28 cellular contexts compared by ENCODE assay signal in genomic region chr2:99659874-99660273, GRCh38.
DNase-seq lines count a peak whose midpoint lies in the region; ATAC-seq and TF ChIP-seq lines count a peak whose summit lies in the region.
"Had no signal": no experiment of that assay in that cellular context is flagged by ENCODE, and none has a peak within 500 bp of the region (broad histone marks: within the 10 kb centered on the region; RNA-seq: fewer than 3 reads in every experiment).

No MANE protein-coding gene starts in this region.

- no peak overlapping the region for H3K18ac ChIP-seq in neuronal stem cell (ENCODE audit: low read length)

- ATAC-seq in GM19397 (IDR thresholded peaks at IDR 0.05; ENCODE audit: unreplicated experiment) (no peak), HG02571 (IDR thresholded peaks at IDR 0.05; ENCODE audit: unreplicated experiment) (no peak)
- ATAC-seq: activated CD8-positive, alpha-beta T cell treated with anti-CD3 and anti-CD28 coated beads for 36 hours; esophagus mucosa; stimulated activated naive CD8-positive, alpha-beta T cell treated with anti-CD3 and anti-CD28 coated beads, Interleukin-15, Interleukin-2, amounts not matched to agents 100 U/mL and 50 U/mL, for 24 hours had no signal

- H4K91ac ChIP-seq in neuronal stem cell (ENCODE audit: low read depth, low read length, poor library complexity), result no peak overlapping the region

- no peak overlapping the region for H3K4me2 ChIP-seq in neuronal stem cell (ENCODE audit: insufficient read depth, low read length, poor library complexity, severe bottlenecking)

- TF ChIP-seq CTCF in fibroblast of villous mesenchyme (IDR thresholded peaks at IDR 0.05; ENCODE audit: insufficient read depth, low read depth, low read length), result no peak
- TF ChIP-seq CTCF in osteocyte (IDR thresholded peaks at IDR 0.05), result no peak

- H2BK15ac ChIP-seq in neuronal stem cell (ENCODE audit: low read length), result no peak overlapping the region

- DNase-seq in H4 (ENCODE audit: low spot score) (peak; percentile 19), adipocyte (ENCODE audit: low read depth) (peak; percentile 81), fibroblast of villous mesenchyme (ENCODE audit: low read depth) (peak; percentile 59), osteocyte (ENCODE audit: extremely low spot score, unreplicated experiment) (peak; percentile 5), glomerular visceral epithelial cell (ENCODE audit: extremely low spot score) (no peak), neuronal stem cell (ENCODE audit: low spot score) (no peak)
- DNase-seq: activated CD4-positive, CD25-positive, alpha-beta regulatory T cell; activated CD8-positive, alpha-beta T cell treated with anti-CD3 and anti-CD28 coated beads for 36 hours; activated gamma-delta T cell treated with Interleukin-2 at 50 U/mL for 16 hours; amygdala; CD4-positive, alpha-beta T cell; DMS 273 treated with DMSO at 0.1 percent for 48 hours; effector CD4-positive, alpha-beta T cell; hypothalamus; KBM-7; NCI-H187 treated with DMSO at 0.1 percent for 48 hours; NK-92 treated with Interleukin-12 subunit alpha and Interleukin-12 subunit beta, amount 100 ng/mL, for 24 hours; Peyer's patch; stimulated activated naive CD8-positive, alpha-beta T cell treated with anti-CD3 and anti-CD28 coated beads, Interleukin-15, Interleukin-2, amounts not matched to agents 100 U/mL and 50 U/mL, for 24 hours had no signal

- H3K4me3 Mint-ChIP-seq in osteocyte (ENCODE audit: unreplicated experiment), result no peak overlapping the region
- H3K4me3 Mint-ChIP-seq: activated CD8-positive, alpha-beta T cell treated with anti-CD3 and anti-CD28 coated beads for 36 hours; CD4-positive, alpha-beta T cell; central memory CD8-positive, alpha-beta T cell; T-helper 2 cell treated with Interferon-gamma antibody and Interleukin-4, amounts not matched to agents 5 μg/mL and 100 μg/mL, for 36 hours had no signal

- H3K36me3 Mint-ChIP-seq in osteocyte (ENCODE audit: unreplicated experiment), result peaks cover 36% of the 10 kb centered on the region

- no peak overlapping the region for H2AFZ ChIP-seq in neuronal stem cell (ENCODE audit: low read length)

- H3K14ac ChIP-seq in neuronal stem cell (ENCODE audit: low read length), result no peak overlapping the region

- H3K4me1 ChIP-seq in adipocyte (ENCODE audit: control insufficient read depth, insufficient read depth, low read length) (peaks cover 51% of the 10 kb centered on the region), neuronal stem cell (ENCODE audit: control insufficient read depth in 2 of 2, insufficient read depth in 1 of 2, low read depth in 1 of 2, low read length in 2 of 2) (peaks cover 10 to 22% of the 10 kb centered on the region in 2 donors)

- H3K27ac Mint-ChIP-seq in osteocyte (ENCODE audit: unreplicated experiment), result no peak overlapping the region
- H3K27ac Mint-ChIP-seq: activated CD8-positive, alpha-beta T cell treated with anti-CD3 and anti-CD28 coated beads for 36 hours; CD4-positive, alpha-beta T cell; T-helper 2 cell treated with Interferon-gamma antibody and Interleukin-4, amounts not matched to agents 5 μg/mL and 100 μg/mL, for 36 hours had no signal

- H2BK12ac ChIP-seq in neuronal stem cell (ENCODE audit: low read length), result no peak overlapping the region

- H3K23ac ChIP-seq in neuronal stem cell (ENCODE audit: low read depth, low read length, poor library complexity), result no peak overlapping the region

- H3K4ac ChIP-seq in neuronal stem cell (ENCODE audit: low read length), result no peak overlapping the region

- H3K9me3 ChIP-seq in adipocyte (ENCODE audit: control insufficient read depth, low read length) (no peaks in the 10 kb centered on the region), neuronal stem cell (replicated peaks in 1 of 2; ENCODE audit: control insufficient read depth in 2 of 2, insufficient read depth in 1 of 2, low read depth in 1 of 2, low read length in 2 of 2) (no peaks in the 10 kb centered on the region)
- H3K9me3 ChIP-seq: Peyer's patch, tibial nerve had no signal

- no CpG with 5 or more reads among the region's 3 CpGs for WGBS in neuronal stem cell (ENCODE audit: extremely low coverage in 2 of 2, insufficient read length in 2 of 2, insufficient replicate concordance in 1 of 2), 2 donors

- H3K4me1 Mint-ChIP-seq in osteocyte (ENCODE audit: unreplicated experiment), result peaks cover 64% of the 10 kb centered on the region
- H3K4me1 Mint-ChIP-seq: central memory CD8-positive, alpha-beta T cell had no signal

- H3K9me3 Mint-ChIP-seq in osteocyte (ENCODE audit: unreplicated experiment), result peaks cover 12% of the 10 kb centered on the region
- H3K9me3 Mint-ChIP-seq: activated CD8-positive, alpha-beta T cell treated with anti-CD3 and anti-CD28 coated beads for 36 hours; CD4-positive, alpha-beta T cell; central memory CD8-positive, alpha-beta T cell; T-helper 2 cell treated with Interferon-gamma antibody and Interleukin-4, amounts not matched to agents 5 μg/mL and 100 μg/mL, for 36 hours had no signal

- no peaks in the 10 kb centered on the region for H3K79me1 ChIP-seq in neuronal stem cell (ENCODE audit: low read depth, low read length)

- no peak overlapping the region for H3K9ac ChIP-seq in adipocyte (ENCODE audit: low read length)
- H3K9ac ChIP-seq in neuronal stem cell (ENCODE audit: low read depth, low read length, poor library complexity), result no peak overlapping the region

- H3K4me3 ChIP-seq in adipocyte (ENCODE audit: low read length), result no peak overlapping the region
- no peak overlapping the region for H3K4me3 ChIP-seq in fibroblast of villous mesenchyme (ENCODE audit: low read depth, low read length)
- H3K4me3 ChIP-seq in neuronal stem cell (ENCODE audit: low read length in 2 of 2), result no peak overlapping the region
- H3K4me3 ChIP-seq: Peyer's patch, SK-N-MC, skin epidermis, tibial nerve had no signal

- H2AK5ac ChIP-seq in neuronal stem cell (ENCODE audit: low read depth, low read length), result no peak overlapping the region

- H3K27ac ChIP-seq in neuronal stem cell (replicated peaks; ENCODE audit: low read length), result no peak overlapping the region
- H3K27ac ChIP-seq: HL-60, Peyer's patch, SK-N-MC had no signal

- H2BK120ac ChIP-seq in neuronal stem cell (ENCODE audit: low read depth, low read length), result no peak overlapping the region

- H3K36me3 ChIP-seq in adipocyte (ENCODE audit: control insufficient read depth, insufficient read depth, low read length, severe bottlenecking) (no peaks in the 10 kb centered on the region), neuronal stem cell (replicated peaks in 1 of 2; ENCODE audit: control insufficient read depth in 2 of 2, insufficient read depth in 2 of 2, low read length in 2 of 2) (no peaks in the 10 kb centered on the region)
- H3K36me3 ChIP-seq: Peyer's patch, tibial nerve had no signal

- no peak overlapping the region for H2BK5ac ChIP-seq in neuronal stem cell (ENCODE audit: low read length)

- H3K27me3 Mint-ChIP-seq in osteocyte (ENCODE audit: unreplicated experiment), result no peaks in the 10 kb centered on the region
- H3K27me3 Mint-ChIP-seq: activated CD8-positive, alpha-beta T cell treated with anti-CD3 and anti-CD28 coated beads for 36 hours; CD4-positive, alpha-beta T cell had no signal

- H4K8ac ChIP-seq in neuronal stem cell (ENCODE audit: low read depth, low read length), result no peak overlapping the region

- H3K27me3 ChIP-seq in adipocyte (replicated peaks; ENCODE audit: control insufficient read depth, insufficient read depth, low read length), result peaks cover 6% of the 10 kb centered on the region
- H3K27me3 ChIP-seq in neuronal stem cell (ENCODE audit: control insufficient read depth in 3 of 3, insufficient read depth in 3 of 3, low read depth in 1 of 3, low read length in 3 of 3), result no peaks in the 10 kb centered on the region
- H3K27me3 ChIP-seq: Peyer's patch, tibial nerve had no signal

Comparison
In these comparisons a context has a peak if more than half of its experiments do, and no peak if none do; other contexts are left out.
1. DNase-seq: peak in H4 (single experiment), adipocyte (single experiment), fibroblast of villous mesenchyme (single experiment) and osteocyte (single experiment); none in glomerular visceral epithelial cell (single experiment) and neuronal stem cell (single experiment).